ENCODE assay signal across 1 cellular context in the genomic region with DNA sequence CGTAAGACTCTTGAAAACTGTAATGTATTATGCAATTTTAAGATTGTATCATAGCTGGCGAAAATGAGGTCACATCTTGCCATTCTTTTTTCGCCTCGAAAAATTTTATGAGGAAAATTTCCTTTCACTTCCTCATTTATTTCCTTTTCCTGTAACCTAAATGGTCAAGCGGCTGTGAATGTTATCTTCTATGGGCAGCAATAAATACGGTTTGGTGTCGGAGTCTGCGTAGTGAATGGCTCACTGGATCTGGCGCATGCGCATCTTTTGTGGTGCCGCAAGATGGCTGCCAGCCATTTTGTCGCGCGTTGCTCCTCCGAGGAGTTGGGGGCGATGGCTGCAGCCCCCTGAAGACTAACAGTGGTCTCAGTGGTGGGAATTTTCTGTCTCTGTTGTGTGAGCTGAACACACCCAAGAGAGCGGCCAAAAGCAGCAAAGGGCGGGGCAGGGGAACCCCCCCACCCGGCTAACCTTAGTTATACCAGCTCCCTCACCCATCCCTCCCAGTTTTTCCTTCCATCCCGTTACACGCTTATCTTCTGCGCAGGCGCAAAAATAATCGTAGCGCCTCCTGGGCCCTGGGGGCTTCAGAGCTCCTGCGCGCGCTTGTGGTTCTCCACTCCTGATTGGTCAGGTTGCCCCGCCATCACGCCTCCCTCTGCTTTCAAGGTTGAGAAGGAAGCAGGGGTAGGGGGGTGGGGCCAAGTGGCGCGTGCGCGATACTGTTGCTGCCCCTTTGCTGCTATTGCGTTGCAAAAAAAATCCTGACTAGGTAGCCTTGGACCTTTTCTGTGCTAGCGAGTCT.
TF ChIP-seq lines count a peak whose summit lies in the region.

A gene (plus strand): TSS at position 722 of the 805 bp plus-strand sequence. CDS start 568 bp downstream, outside the sequence.

TF ChIP-seq in GM12878, 131 proteins besides CTCF, POLR2A, EP300 and RAD21 (continued from another document and continues in another):
- TF ChIP-seq, protein P1, sequence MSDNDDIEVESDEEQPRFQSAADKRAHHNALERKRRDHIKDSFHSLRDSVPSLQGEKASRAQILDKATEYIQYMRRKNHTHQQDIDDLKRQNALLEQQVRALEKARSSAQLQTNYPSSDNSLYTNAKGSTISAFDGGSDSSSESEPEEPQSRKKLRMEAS (IDR thresholded peaks at IDR 0.05; ENCODE audit: low read depth, low read length), result peak; percentile 76
- TF ChIP-seq CHD1 (IDR thresholded peaks at IDR 0.05; ENCODE audit: low read depth, low read length) (no peak), HDAC2 (IDR thresholded peaks at IDR 0.05) (no peak), YBX1 (IDR thresholded peaks at IDR 0.05) (no peak), EGR1 (IDR thresholded peaks at IDR 0.05; ENCODE audit: borderline replicate concordance in 1 of 2, low read depth in 2 of 2, low read length in 2 of 2) (no peak), DPF2 (IDR thresholded peaks at IDR 0.05) (no peak), SIN3A (IDR thresholded peaks at IDR 0.05; ENCODE audit: low read depth, low read length) (peak; percentile 16; the same call in 1 of the 2 replicates), NR2C2 (IDR thresholded peaks at IDR 0.05; ENCODE audit: borderline replicate concordance, control insufficient read depth, insufficient read length, low read depth) (no peak), CBX5 (IDR thresholded peaks at IDR 0.05; ENCODE audit: low read depth) (no peak), CHD4 (IDR thresholded peaks at IDR 0.05) (no peak), KLF5 (IDR thresholded peaks at IDR 0.05; ENCODE audit: partially characterized antibody) (peak; percentile 81), RELA (IDR thresholded peaks at IDR 0.05; ENCODE audit: borderline replicate concordance, partially characterized antibody) (peak; percentile 69), HDGF (IDR thresholded peaks at IDR 0.05) (peak; percentile 84; the same call in 1 of the 2 replicates), MXI1 (IDR thresholded peaks at IDR 0.05; ENCODE audit: low read depth, low read length) (peak; percentile 40), STAT1 (conservative IDR thresholded peaks at IDR 0.05) (peak; percentile 93; the same call in 1 of the 2 replicates), RAD51 (IDR thresholded peaks at IDR 0.05) (no peak), JUND (IDR thresholded peaks at IDR 0.05; ENCODE audit: low read depth, low read length) (no peak), NR2F1 (conservative IDR thresholded peaks at IDR 0.05) (peak; percentile 35; the same call in 1 of the 2 replicates), IKZF1 (conservative IDR thresholded peaks at IDR 0.05) (peak; percentile 94), SREBF2 (IDR thresholded peaks at IDR 0.05; ENCODE audit: low read length) (no peak), MTA3 (IDR thresholded peaks at IDR 0.05; ENCODE audit: borderline replicate concordance, low read length) (peak; percentile 52; the same call in 1 of the 2 replicates), KAT2A (conservative IDR thresholded peaks at IDR 0.05; ENCODE audit: control insufficient read depth, low read depth, low read length) (no peak), RUNX3 (IDR thresholded peaks at IDR 0.05; ENCODE audit: low read length) (peak; percentile 42; the same call in 1 of the 2 replicates), TBL1XR1 (IDR thresholded peaks at IDR 0.05; ENCODE audit: low read depth, low read length) (peak; percentile 37; the same call in 1 of the 2 replicates), ZSCAN29 (IDR thresholded peaks at IDR 0.05) (no peak; the same call in 1 of the 2 replicates), CREB1 (IDR thresholded peaks at IDR 0.05; ENCODE audit: low read depth) (peak; percentile 90), SMAD5 (IDR thresholded peaks at IDR 0.05; ENCODE audit: low read depth) (peak; percentile 52), RFX5 (IDR thresholded peaks at IDR 0.05; ENCODE audit: low read depth, low read length) (peak; percentile 58; the same call in 1 of the 2 replicates), ZNF24 (IDR thresholded peaks at IDR 0.05) (no peak), RB1 (IDR thresholded peaks at IDR 0.05; ENCODE audit: borderline replicate concordance) (peak; percentile 83; the same call in 1 of the 2 replicates)
- TF ChIP-seq, protein P2, sequence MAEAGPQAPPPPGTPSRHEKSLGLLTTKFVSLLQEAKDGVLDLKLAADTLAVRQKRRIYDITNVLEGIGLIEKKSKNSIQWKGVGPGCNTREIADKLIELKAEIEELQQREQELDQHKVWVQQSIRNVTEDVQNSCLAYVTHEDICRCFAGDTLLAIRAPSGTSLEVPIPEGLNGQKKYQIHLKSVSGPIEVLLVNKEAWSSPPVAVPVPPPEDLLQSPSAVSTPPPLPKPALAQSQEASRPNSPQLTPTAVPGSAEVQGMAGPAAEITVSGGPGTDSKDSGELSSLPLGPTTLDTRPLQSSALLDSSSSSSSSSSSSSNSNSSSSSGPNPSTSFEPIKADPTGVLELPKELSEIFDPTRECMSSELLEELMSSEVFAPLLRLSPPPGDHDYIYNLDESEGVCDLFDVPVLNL (IDR thresholded peaks at IDR 0.05; ENCODE audit: low read depth, low read length), result peak; percentile 75
- TF ChIP-seq, protein P3, sequence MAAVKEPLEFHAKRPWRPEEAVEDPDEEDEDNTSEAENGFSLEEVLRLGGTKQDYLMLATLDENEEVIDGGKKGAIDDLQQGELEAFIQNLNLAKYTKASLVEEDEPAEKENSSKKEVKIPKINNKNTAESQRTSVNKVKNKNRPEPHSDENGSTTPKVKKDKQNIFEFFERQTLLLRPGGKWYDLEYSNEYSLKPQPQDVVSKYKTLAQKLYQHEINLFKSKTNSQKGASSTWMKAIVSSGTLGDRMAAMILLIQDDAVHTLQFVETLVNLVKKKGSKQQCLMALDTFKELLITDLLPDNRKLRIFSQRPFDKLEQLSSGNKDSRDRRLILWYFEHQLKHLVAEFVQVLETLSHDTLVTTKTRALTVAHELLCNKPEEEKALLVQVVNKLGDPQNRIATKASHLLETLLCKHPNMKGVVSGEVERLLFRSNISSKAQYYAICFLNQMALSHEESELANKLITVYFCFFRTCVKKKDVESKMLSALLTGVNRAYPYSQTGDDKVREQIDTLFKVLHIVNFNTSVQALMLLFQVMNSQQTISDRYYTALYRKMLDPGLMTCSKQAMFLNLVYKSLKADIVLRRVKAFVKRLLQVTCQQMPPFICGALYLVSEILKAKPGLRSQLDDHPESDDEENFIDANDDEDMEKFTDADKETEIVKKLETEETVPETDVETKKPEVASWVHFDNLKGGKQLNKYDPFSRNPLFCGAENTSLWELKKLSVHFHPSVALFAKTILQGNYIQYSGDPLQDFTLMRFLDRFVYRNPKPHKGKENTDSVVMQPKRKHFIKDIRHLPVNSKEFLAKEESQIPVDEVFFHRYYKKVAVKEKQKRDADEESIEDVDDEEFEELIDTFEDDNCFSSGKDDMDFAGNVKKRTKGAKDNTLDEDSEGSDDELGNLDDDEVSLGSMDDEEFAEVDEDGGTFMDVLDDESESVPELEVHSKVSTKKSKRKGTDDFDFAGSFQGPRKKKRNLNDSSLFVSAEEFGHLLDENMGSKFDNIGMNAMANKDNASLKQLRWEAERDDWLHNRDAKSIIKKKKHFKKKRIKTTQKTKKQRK (IDR thresholded peaks at IDR 0.05; ENCODE audit: low read depth, low read length), result no peak
- TF ChIP-seq, protein P4, sequence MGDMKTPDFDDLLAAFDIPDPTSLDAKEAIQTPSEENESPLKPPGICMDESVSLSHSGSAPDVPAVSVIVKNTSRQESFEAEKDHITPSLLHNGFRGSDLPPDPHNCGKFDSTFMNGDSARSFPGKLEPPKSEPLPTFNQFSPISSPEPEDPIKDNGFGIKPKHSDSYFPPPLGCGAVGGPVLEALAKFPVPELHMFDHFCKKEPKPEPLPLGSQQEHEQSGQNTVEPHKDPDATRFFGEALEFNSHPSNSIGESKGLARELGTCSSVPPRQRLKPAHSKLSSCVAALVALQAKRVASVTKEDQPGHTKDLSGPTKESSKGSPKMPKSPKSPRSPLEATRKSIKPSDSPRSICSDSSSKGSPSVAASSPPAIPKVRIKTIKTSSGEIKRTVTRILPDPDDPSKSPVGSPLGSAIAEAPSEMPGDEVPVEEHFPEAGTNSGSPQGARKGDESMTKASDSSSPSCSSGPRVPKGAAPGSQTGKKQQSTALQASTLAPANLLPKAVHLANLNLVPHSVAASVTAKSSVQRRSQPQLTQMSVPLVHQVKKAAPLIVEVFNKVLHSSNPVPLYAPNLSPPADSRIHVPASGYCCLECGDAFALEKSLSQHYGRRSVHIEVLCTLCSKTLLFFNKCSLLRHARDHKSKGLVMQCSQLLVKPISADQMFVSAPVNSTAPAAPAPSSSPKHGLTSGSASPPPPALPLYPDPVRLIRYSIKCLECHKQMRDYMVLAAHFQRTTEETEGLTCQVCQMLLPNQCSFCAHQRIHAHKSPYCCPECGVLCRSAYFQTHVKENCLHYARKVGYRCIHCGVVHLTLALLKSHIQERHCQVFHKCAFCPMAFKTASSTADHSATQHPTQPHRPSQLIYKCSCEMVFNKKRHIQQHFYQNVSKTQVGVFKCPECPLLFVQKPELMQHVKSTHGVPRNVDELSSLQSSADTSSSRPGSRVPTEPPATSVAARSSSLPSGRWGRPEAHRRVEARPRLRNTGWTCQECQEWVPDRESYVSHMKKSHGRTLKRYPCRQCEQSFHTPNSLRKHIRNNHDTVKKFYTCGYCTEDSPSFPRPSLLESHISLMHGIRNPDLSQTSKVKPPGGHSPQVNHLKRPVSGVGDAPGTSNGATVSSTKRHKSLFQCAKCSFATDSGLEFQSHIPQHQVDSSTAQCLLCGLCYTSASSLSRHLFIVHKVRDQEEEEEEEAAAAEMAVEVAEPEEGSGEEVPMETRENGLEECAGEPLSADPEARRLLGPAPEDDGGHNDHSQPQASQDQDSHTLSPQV (IDR thresholded peaks at IDR 0.05), result no peak
- TF ChIP-seq, protein P5, sequence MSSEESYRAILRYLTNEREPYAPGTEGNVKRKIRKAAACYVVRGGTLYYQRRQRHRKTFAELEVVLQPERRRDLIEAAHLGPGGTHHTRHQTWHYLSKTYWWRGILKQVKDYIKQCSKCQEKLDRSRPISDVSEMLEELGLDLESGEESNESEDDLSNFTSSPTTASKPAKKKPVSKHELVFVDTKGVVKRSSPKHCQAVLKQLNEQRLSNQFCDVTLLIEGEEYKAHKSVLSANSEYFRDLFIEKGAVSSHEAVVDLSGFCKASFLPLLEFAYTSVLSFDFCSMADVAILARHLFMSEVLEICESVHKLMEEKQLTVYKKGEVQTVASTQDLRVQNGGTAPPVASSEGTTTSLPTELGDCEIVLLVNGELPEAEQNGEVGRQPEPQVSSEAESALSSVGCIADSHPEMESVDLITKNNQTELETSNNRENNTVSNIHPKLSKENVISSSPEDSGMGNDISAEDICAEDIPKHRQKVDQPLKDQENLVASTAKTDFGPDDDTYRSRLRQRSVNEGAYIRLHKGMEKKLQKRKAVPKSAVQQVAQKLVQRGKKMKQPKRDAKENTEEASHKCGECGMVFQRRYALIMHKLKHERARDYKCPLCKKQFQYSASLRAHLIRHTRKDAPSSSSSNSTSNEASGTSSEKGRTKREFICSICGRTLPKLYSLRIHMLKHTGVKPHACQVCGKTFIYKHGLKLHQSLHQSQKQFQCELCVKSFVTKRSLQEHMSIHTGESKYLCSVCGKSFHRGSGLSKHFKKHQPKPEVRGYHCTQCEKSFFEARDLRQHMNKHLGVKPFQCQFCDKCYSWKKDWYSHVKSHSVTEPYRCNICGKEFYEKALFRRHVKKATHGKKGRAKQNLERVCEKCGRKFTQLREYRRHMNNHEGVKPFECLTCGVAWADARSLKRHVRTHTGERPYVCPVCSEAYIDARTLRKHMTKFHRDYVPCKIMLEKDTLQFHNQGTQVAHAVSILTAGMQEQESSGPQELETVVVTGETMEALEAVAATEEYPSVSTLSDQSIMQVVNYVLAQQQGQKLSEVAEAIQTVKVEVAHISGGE (CRISPR knock-in tag; IDR thresholded peaks at IDR 0.05), result no peak
- TF ChIP-seq, protein P6, sequence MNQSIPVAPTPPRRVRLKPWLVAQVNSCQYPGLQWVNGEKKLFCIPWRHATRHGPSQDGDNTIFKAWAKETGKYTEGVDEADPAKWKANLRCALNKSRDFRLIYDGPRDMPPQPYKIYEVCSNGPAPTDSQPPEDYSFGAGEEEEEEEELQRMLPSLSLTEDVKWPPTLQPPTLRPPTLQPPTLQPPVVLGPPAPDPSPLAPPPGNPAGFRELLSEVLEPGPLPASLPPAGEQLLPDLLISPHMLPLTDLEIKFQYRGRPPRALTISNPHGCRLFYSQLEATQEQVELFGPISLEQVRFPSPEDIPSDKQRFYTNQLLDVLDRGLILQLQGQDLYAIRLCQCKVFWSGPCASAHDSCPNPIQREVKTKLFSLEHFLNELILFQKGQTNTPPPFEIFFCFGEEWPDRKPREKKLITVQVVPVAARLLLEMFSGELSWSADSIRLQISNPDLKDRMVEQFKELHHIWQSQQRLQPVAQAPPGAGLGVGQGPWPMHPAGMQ (IDR thresholded peaks at IDR 0.05; ENCODE audit: borderline replicate concordance), result no peak
- TF ChIP-seq, protein P7, sequence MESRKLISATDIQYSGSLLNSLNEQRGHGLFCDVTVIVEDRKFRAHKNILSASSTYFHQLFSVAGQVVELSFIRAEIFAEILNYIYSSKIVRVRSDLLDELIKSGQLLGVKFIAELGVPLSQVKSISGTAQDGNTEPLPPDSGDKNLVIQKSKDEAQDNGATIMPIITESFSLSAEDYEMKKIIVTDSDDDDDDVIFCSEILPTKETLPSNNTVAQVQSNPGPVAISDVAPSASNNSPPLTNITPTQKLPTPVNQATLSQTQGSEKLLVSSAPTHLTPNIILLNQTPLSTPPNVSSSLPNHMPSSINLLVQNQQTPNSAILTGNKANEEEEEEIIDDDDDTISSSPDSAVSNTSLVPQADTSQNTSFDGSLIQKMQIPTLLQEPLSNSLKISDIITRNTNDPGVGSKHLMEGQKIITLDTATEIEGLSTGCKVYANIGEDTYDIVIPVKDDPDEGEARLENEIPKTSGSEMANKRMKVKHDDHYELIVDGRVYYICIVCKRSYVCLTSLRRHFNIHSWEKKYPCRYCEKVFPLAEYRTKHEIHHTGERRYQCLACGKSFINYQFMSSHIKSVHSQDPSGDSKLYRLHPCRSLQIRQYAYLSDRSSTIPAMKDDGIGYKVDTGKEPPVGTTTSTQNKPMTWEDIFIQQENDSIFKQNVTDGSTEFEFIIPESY (IDR thresholded peaks at IDR 0.05), result no peak
- TF ChIP-seq, protein P8, sequence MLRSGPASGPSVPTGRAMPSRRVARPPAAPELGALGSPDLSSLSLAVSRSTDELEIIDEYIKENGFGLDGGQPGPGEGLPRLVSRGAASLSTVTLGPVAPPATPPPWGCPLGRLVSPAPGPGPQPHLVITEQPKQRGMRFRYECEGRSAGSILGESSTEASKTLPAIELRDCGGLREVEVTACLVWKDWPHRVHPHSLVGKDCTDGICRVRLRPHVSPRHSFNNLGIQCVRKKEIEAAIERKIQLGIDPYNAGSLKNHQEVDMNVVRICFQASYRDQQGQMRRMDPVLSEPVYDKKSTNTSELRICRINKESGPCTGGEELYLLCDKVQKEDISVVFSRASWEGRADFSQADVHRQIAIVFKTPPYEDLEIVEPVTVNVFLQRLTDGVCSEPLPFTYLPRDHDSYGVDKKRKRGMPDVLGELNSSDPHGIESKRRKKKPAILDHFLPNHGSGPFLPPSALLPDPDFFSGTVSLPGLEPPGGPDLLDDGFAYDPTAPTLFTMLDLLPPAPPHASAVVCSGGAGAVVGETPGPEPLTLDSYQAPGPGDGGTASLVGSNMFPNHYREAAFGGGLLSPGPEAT (IDR thresholded peaks at IDR 0.05; ENCODE audit: low read depth), result peak; percentile 94
